In genomic region chr19:38826856-38827551, GRCh38 we compare ENCODE assay signal across 18 cellular contexts. TPM values are rescaled to one million over a fixed set of nuclear protein-coding genes. Genes with fewer than 3 reads are reported as not detected.
DNase-seq lines count a peak whose midpoint lies in the region; ATAC-seq and TF ChIP-seq lines count a peak whose summit lies in the region.
"Had no signal": no experiment of that assay in that cellular context is flagged by ENCODE, and none has a peak within 500 bp of the region (broad histone marks: within the 10 kb centered on the region; RNA-seq: fewer than 3 reads in every experiment).

No MANE protein-coding gene starts in this region.

- no peaks in the 10 kb centered on the region for H3K9me3 Mint-ChIP-seq in activated naive CD8-positive, alpha-beta T cell (ENCODE audit: low read depth)
- no peaks in the 10 kb centered on the region for H3K9me3 Mint-ChIP-seq in activated naive CD8-positive, alpha-beta T cell treated with anti-CD3 and anti-CD28 coated beads for 36 hours
- H3K9me3 Mint-ChIP-seq in brain = peaks cover 0 to 4% (median 0%) of the 10 kb centered on the region in 5 experiments

- no peaks in the 10 kb centered on the region for H3K27me3 Mint-ChIP-seq in activated naive CD8-positive, alpha-beta T cell
- no peaks in the 10 kb centered on the region for H3K27me3 Mint-ChIP-seq in activated naive CD8-positive, alpha-beta T cell treated with anti-CD3 and anti-CD28 coated beads for 36 hours
- peaks cover 6% of the 10 kb centered on the region for H3K27me3 Mint-ChIP-seq in brain

- DNase-seq in activated naive CD8-positive, alpha-beta T cell treated with anti-CD3 and anti-CD28 coated beads for 36 hours = no peak
- no peak for DNase-seq in HCT116 (ENCODE audit: low read depth, low spot score)
- no peak for DNase-seq in spleen
- DNase-seq: BE2C, DMS153, EL, Kasumi-1, NCI-H1930, NCI-H2171 treated with DMSO at 0.1 percent for 48 hours, NCI-H774, SHP77 had no signal

- CTCF ChIA-PET in HCT116 (lab: Charles Lee) = no interaction called here

- H4K20me1 ChIP-seq in HCT116 (ENCODE audit: insufficient read depth) = no peaks in the 10 kb centered on the region

- peaks cover 57% of the 10 kb centered on the region for H3K4me1 Mint-ChIP-seq in activated naive CD8-positive, alpha-beta T cell (ENCODE audit: low read depth)
- H3K4me1 Mint-ChIP-seq in activated naive CD8-positive, alpha-beta T cell treated with anti-CD3 and anti-CD28 coated beads for 36 hours = peaks cover 17% of the 10 kb centered on the region
- H3K4me1 Mint-ChIP-seq in brain = peaks cover 49% of the 10 kb centered on the region

- TF ChIP-seq RAD21 in HCT116 (IDR thresholded peaks at IDR 0.05; ENCODE audit: low read depth) = no peak

- no peak overlapping the region for H3K9ac ChIP-seq in HCT116 (ENCODE audit: low read length)

- RAD21 ChIA-PET in HCT116 (lab: Charles Lee; ENCODE audit: low non-redundant PET in 1 of 2, low total read pairs in 2 of 2, uncharacterized antibody in 2 of 2, unreplicated experiment in 2 of 2) = no interaction called here

- TF ChIP-seq CTCF in HCT116 (IDR thresholded peaks at IDR 0.05 in 2 of 3, conservative IDR thresholded peaks at IDR 0.05 in 1 of 3; ENCODE audit: borderline replicate concordance in 1 of 3, insufficient read depth in 1 of 3, low read depth in 2 of 3, low read length in 2 of 3) (no peak), brain (conservative IDR thresholded peaks at IDR 0.05) (no peak), spleen (IDR thresholded peaks at IDR 0.05 in 8 of 11, conservative IDR thresholded peaks at IDR 0.05 in 3 of 11) (no peak)

- 59 to 89% (median 72%) methylated on average over 6 of the region's 6 CpGs for WGBS in spleen, 5 donors

- TF ChIP-seq POLR2A in HCT116 (IDR thresholded peaks at IDR 0.05; ENCODE audit: borderline replicate concordance, extremely low read depth, insufficient read depth, insufficient read length) = no peak
- TF ChIP-seq POLR2A in spleen (IDR thresholded peaks at IDR 0.05) = no peak

- H3K27ac ChIP-seq in HCT116 (ENCODE audit: low read depth, low read length) (no peak overlapping the region), spleen (peak overlapping the region in 6 of 8 donors; percentile 29 to 68 (median 54))

- H3K4me1 ChIP-seq in HCT116 (ENCODE audit: control insufficient read depth in 1 of 2, insufficient read depth in 2 of 2, low read length in 2 of 2) = peaks cover 0 to 18% of the 10 kb centered on the region in 2 experiments; a peak in 2 of 4 replicates
- peaks cover 19 to 69% (median 52%) of the 10 kb centered on the region in 6 donors for H3K4me1 ChIP-seq in spleen
- H3K4me1 ChIP-seq: BE2C had no signal

- H3K36me3 Mint-ChIP-seq in activated naive CD8-positive, alpha-beta T cell = peaks cover 13% of the 10 kb centered on the region
- peaks cover 38% of the 10 kb centered on the region for H3K36me3 Mint-ChIP-seq in activated naive CD8-positive, alpha-beta T cell treated with anti-CD3 and anti-CD28 coated beads for 36 hours
- H3K36me3 Mint-ChIP-seq in brain = peaks cover 65% of the 10 kb centered on the region

- no peaks in the 10 kb centered on the region for H3K9me2 ChIP-seq in HCT116 (ENCODE audit: insufficient read depth)

- H3K27me3 ChIP-seq in HCT116 (ENCODE audit: insufficient read depth, low read length) = no peaks in the 10 kb centered on the region
- H3K27me3 ChIP-seq in spleen (replicated peaks in 1 of 7) = no peaks in the 10 kb centered on the region
- H3K27me3 ChIP-seq: BE2C had no signal

- peak overlapping the region; percentile 27 for H3K4me3 Mint-ChIP-seq in activated naive CD8-positive, alpha-beta T cell
- H3K4me3 Mint-ChIP-seq in activated naive CD8-positive, alpha-beta T cell treated with anti-CD3 and anti-CD28 coated beads for 36 hours = no peak overlapping the region
- peak overlapping the region in 1 of 5 experiments; percentile 62 for H3K4me3 Mint-ChIP-seq in brain

- POLR2A ChIA-PET in HCT116 (lab: Charles Lee) = no interaction called here

- intact Hi-C loops in HCT116 (cut with micrococcal nuclease) = no loop called here
- intact Hi-C loops in spleen (cut with DNase I; ENCODE audit: low total_unique reads) = loop anchor here (10.0 kb wide), 1 partner anchor 52 kb away; the partner anchor contains the start of gene LGALS7

- ATAC-seq in HCT116 = no peak
- no peak for ATAC-seq in GM21529 (IDR thresholded peaks at IDR 0.05; ENCODE audit: unreplicated experiment)
- no peak for ATAC-seq in HG02852 (IDR thresholded peaks at IDR 0.05; ENCODE audit: unreplicated experiment)
- no peak for ATAC-seq in HG03571 (IDR thresholded peaks at IDR 0.05; ENCODE audit: unreplicated experiment)

- BruUV-seq in HCT116 (replicated peaks; lab: Mats Ljungman, UMichigan) = no TSS peak

- no peak overlapping the region for H2AFZ ChIP-seq in HCT116 (ENCODE audit: low read depth, low read length, poor library complexity, severe bottlenecking)

- H3K27ac Mint-ChIP-seq in activated naive CD8-positive, alpha-beta T cell = peak overlapping the region; percentile 10
- H3K27ac Mint-ChIP-seq in activated naive CD8-positive, alpha-beta T cell treated with anti-CD3 and anti-CD28 coated beads for 36 hours = no peak overlapping the region
- peak overlapping the region in 3 of 5 experiments; percentile 18 to 42 (median 24) for H3K27ac Mint-ChIP-seq in brain

- H3K36me3 ChIP-seq in HCT116 (ENCODE audit: control insufficient read depth in 1 of 2, insufficient read depth in 2 of 2, low read length in 2 of 2) (peaks cover 0 to 8% of the 10 kb centered on the region in 2 experiments; a peak in 1 of 4 replicates), spleen (peaks cover 0 to 88% (median 36%) of the 10 kb centered on the region in 6 donors)

- H3K4me3 ChIP-seq in HCT116 (replicated peaks in 1 of 2; ENCODE audit: low read depth in 1 of 2, low read length in 2 of 2) (no peak overlapping the region), spleen (peak overlapping the region in 1 of 8 donors; percentile 16)

- peaks cover 69% of the 10 kb centered on the region for H3K79me2 ChIP-seq in HCT116 (ENCODE audit: insufficient read depth, low read length)

- H3K9me3 ChIP-seq in HCT116 (ENCODE audit: control insufficient read depth in 1 of 2, insufficient read depth in 1 of 2, low read depth in 1 of 2, low read length in 2 of 2) (no peaks in the 10 kb centered on the region), spleen (peaks cover 0 to 5% (median 0%) of the 10 kb centered on the region in 8 donors)
- H3K9me3 ChIP-seq: BE2C had no signal

- H3K4me2 ChIP-seq in HCT116 (ENCODE audit: low read length) = no peak overlapping the region

TF ChIP-seq in HCT116, 20 proteins besides CTCF, POLR2A, EP300 and RAD21:
- TF ChIP-seq POLR2AphosphoS5 (IDR thresholded peaks at IDR 0.05; ENCODE audit: low read depth, low read length) (0 out of 2 replicates have a peak, but pooled peaks have one; percentile 0), ZFX (IDR thresholded peaks at IDR 0.05) (no peak)

RNA-seq across cellular contexts. Expression of gene ECH1, which starts 4.6 kb away (rescaled TPM):
- 100 to 1,000 TPM; 103 to 107 TPM for total RNA-seq in activated naive CD8-positive, alpha-beta T cell treated with anti-CD3 and anti-CD28 coated beads for 36 hours
- 81.3 TPM for total RNA-seq in HCT116 (2021; ENCODE audit: unreplicated experiment)
- 110 and 119 TPM in 2 replicates for polyA plus RNA-seq in HCT116 (2012)
- polyA plus RNA-seq in brain (ENCODE audit: insufficient read depth, low read depth, low replicate concordance) = 280 TPM
- 100 to 1,000 TPM; 119 to 293 (median 191) TPM for total RNA-seq in spleen
- polyA plus RNA-seq in spleen = 100 to 1,000 TPM; 196 to 370 (median 216) TPM

RNA-seq across cellular contexts. Expression of gene LGALS4, which starts 14.3 kb away (rescaled TPM):
- under 1 TPM; 0.33 to 0.56 TPM for total RNA-seq in activated naive CD8-positive, alpha-beta T cell treated with anti-CD3 and anti-CD28 coated beads for 36 hours
- total RNA-seq in HCT116 (2021; ENCODE audit: unreplicated experiment) = 0.86 TPM
- 0.19 and 0.36 TPM in 2 replicates for polyA plus RNA-seq in HCT116 (2012)
- 0.93 TPM for polyA plus RNA-seq in brain (ENCODE audit: insufficient read depth, low read depth, low replicate concordance)
- total RNA-seq in spleen = 1 to 10 TPM; 1.1 to 7.5 (median 2.8) TPM
- polyA plus RNA-seq in spleen = 1 to 10 TPM; 2.9 to 9.6 (median 9.3) TPM
- total RNA-seq: NCI-H460 had no signal

RNA-seq across cellular contexts. Expression of gene HNRNPL, which starts 22.8 kb away (rescaled TPM):
- 100 to 1,000 TPM; 723 to 728 TPM for total RNA-seq in activated naive CD8-positive, alpha-beta T cell treated with anti-CD3 and anti-CD28 coated beads for 36 hours
- total RNA-seq in HCT116 (2021; ENCODE audit: unreplicated experiment) = 551 TPM
- polyA plus RNA-seq in HCT116 (2012) = 391 and 470 TPM in 2 replicates
- polyA plus RNA-seq in brain (ENCODE audit: insufficient read depth, low read depth, low replicate concordance) = 465 TPM
- total RNA-seq in spleen = 100 to 1,000 TPM; 188 to 357 (median 294) TPM
- 100 to 1,000 TPM; 147 to 175 (median 168) TPM for polyA plus RNA-seq in spleen

RNA-seq across cellular contexts. Expression of gene LGALS7B, which starts 38.0 kb away (rescaled TPM):
- total RNA-seq in activated naive CD8-positive, alpha-beta T cell treated with anti-CD3 and anti-CD28 coated beads for 36 hours = not detected
- total RNA-seq in HCT116 (2021; ENCODE audit: unreplicated experiment) = 2.4 TPM
- 1.4 and 2.0 TPM in 2 replicates for polyA plus RNA-seq in HCT116 (2012)
- not detected for polyA plus RNA-seq in brain (ENCODE audit: insufficient read depth, low read depth, low replicate concordance)
- total RNA-seq in spleen = 10 to 100 TPM in 2 of 7 donors, 1 to 10 TPM in 2, not detected in 3; 1.1 to 60.3 (median 17.5) TPM
- 100 to 1,000 TPM in 2 of 3 donors, 1 to 10 TPM in 1; 1.1 to 167 (median 116) TPM for polyA plus RNA-seq in spleen
- total RNA-seq: H1, NCI-H460 had no signal

RNA-seq across cellular contexts. Expression of gene RINL, which starts 51.1 kb away (rescaled TPM):
- total RNA-seq in activated naive CD8-positive, alpha-beta T cell treated with anti-CD3 and anti-CD28 coated beads for 36 hours = 10 to 100 TPM; 74.0 to 75.0 TPM
- total RNA-seq in HCT116 (2021; ENCODE audit: unreplicated experiment) (28.6 TPM), spleen (10 to 100 TPM; 14.5 to 31.3 (median 26.5) TPM)
- 27.0 and 28.7 TPM in 2 replicates for polyA plus RNA-seq in HCT116 (2012)
- polyA plus RNA-seq in brain (ENCODE audit: insufficient read depth, low read depth, low replicate concordance) (4.3 TPM), spleen (10 to 100 TPM; 26.6 to 42.5 (median 36.0) TPM)
